Comparison of ENCODE assay signal across 8 cellular contexts in the genomic region with DNA sequence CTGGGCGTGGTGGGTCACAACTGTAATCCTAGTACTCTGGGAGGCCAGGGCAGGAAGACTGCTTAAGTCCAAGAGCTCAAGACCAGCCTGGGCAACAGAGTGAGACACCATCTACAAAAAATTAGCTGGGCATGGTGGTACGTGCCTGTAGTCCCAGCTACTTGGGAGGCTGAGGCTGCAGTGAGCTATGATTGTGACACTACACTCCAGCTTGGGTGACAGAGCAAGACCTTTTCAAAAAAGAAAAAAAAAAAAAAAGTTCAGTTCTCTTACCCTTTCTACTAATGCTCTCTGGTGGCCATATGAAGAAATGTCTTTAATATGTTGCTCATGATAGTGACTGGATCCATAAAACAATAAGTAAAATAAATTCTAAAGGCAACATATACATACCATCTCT. TPM values are rescaled to one million over a fixed set of nuclear protein-coding genes. Genes with fewer than 3 reads are reported as not detected.
DNase-seq lines count a peak whose midpoint lies in the region; ATAC-seq and TF ChIP-seq lines count a peak whose summit lies in the region.

No MANE protein-coding gene starts in this region.

- H3K36me3 Mint-ChIP-seq in endodermal cell (ENCODE audit: low read depth), result peaks cover 61% of the 10 kb centered on the region

- H3K4me1 ChIP-seq in endodermal cell (ENCODE audit: control insufficient read depth, insufficient read depth, low read length), result no peaks in the 10 kb centered on the region
- H3K4me1 ChIP-seq in right cardiac atrium (ENCODE audit: control insufficient read depth, insufficient read depth, low read length), result no peaks in the 10 kb centered on the region

- 92 to 95% methylated on average over 2 of the region's 2 CpGs for WGBS in endodermal cell (ENCODE audit: insufficient coverage in 1 of 2, insufficient read length in 1 of 2), 2 experiments
- 85% methylated on average over 2 of the region's 2 CpGs for WGBS in right cardiac atrium

- intact Hi-C loops in right cardiac atrium (cut with DNase I), result no loop called here

- H3K27me3 Mint-ChIP-seq in endodermal cell (ENCODE audit: insufficient read depth), result no peaks in the 10 kb centered on the region

- H3K9me3 ChIP-seq in endodermal cell (ENCODE audit: control insufficient read depth, low read length) (no peaks in the 10 kb centered on the region), right cardiac atrium (ENCODE audit: control insufficient read depth, low read length) (no peaks in the 10 kb centered on the region)

- DNase-seq in DMS53 treated with DMSO at 0.1 percent for 48 hours (lab: John Stamatoyannopoulos, UW; ENCODE audit: unreplicated experiment) (peak; percentile 51), HCEC 1CT (peak; percentile 58), NOMO-1 treated with DMSO at 0.1 percent for 48 hours (lab: John Stamatoyannopoulos, UW; ENCODE audit: unreplicated experiment) (peak; percentile 72), endodermal cell (no peak), germinal center (ENCODE audit: low spot score) (no peak), right cardiac atrium (no peak), GM19238 (ENCODE audit: insufficient read length, low spot score) (no peak)

- ATAC-seq in GM18517 (IDR thresholded peaks at IDR 0.05; ENCODE audit: unreplicated experiment) (no peak), right cardiac atrium (no peak)

- H3K27me3 ChIP-seq in endodermal cell (ENCODE audit: control insufficient read depth, insufficient read depth, low read length, poor library complexity, severe bottlenecking), result no peaks in the 10 kb centered on the region
- no peaks in the 10 kb centered on the region for H3K27me3 ChIP-seq in right cardiac atrium (ENCODE audit: control insufficient read depth, insufficient read depth)

- no peaks in the 10 kb centered on the region for H3K9me3 Mint-ChIP-seq in endodermal cell

- H3K36me3 ChIP-seq in endodermal cell (ENCODE audit: control insufficient read depth, insufficient read depth, low read length), result peaks cover 78% of the 10 kb centered on the region

- H3K9ac ChIP-seq in endodermal cell (ENCODE audit: extremely low read depth, low read length, poor library complexity, severe bottlenecking), result no peak overlapping the region

- no peaks in the 10 kb centered on the region for H3K4me1 Mint-ChIP-seq in endodermal cell

- peak; percentile 70 for TF ChIP-seq CTCF in endodermal cell (conservative IDR thresholded peaks at IDR 0.05)

- H3K4me3 Mint-ChIP-seq in endodermal cell, result no peak overlapping the region

- H3K4me3 ChIP-seq in endodermal cell (ENCODE audit: low read length) (no peak overlapping the region), right cardiac atrium (ENCODE audit: low read length) (no peak overlapping the region)

- H3K27ac ChIP-seq in endodermal cell (ENCODE audit: low read depth, low read length) (no peak overlapping the region), right cardiac atrium (ENCODE audit: low read length) (no peak overlapping the region)

- H3K27ac Mint-ChIP-seq in endodermal cell, result no peak overlapping the region

RNA-seq across cellular contexts. Expression of a gene that starts 14.9 kb away (rescaled TPM):
- 10 to 100 TPM; 16.0 to 16.3 TPM for total RNA-seq in endodermal cell
- 8.3 TPM for polyA plus RNA-seq in endodermal cell (2013, experiment 1 of 2)
- 9.6 TPM for polyA plus RNA-seq in endodermal cell (2013, experiment 2 of 2)
- 1 to 10 TPM; 2.7 to 3.5 (median 3.1) TPM for total RNA-seq in right cardiac atrium
- 1.7 TPM for polyA plus RNA-seq in right cardiac atrium

RNA-seq across cellular contexts. Expression of a gene that starts 15.0 kb away (rescaled TPM):
- total RNA-seq in endodermal cell, result 10 to 100 TPM; 20.9 to 23.7 TPM
- polyA plus RNA-seq in endodermal cell (2013, experiment 1 of 2), result 22.7 TPM
- polyA plus RNA-seq in endodermal cell (2013, experiment 2 of 2), result 22.9 TPM
- total RNA-seq in right cardiac atrium, result 10 to 100 TPM; 15.7 to 20.6 (median 19.7) TPM
- 20.7 TPM for polyA plus RNA-seq in right cardiac atrium

RNA-seq across cellular contexts. Expression of a gene that starts 29.3 kb away (rescaled TPM):
- total RNA-seq in endodermal cell (10 to 100 TPM; 16.3 to 24.6 TPM), right cardiac atrium (10 to 100 TPM in 2 of 4 donors, 1 to 10 TPM in 2; 9.3 to 12.5 (median 9.9) TPM)
- polyA plus RNA-seq in endodermal cell (2013, experiment 1 of 2), result 15.1 TPM
- polyA plus RNA-seq in endodermal cell (2013, experiment 2 of 2), result 15.9 TPM
- 6.4 TPM for polyA plus RNA-seq in right cardiac atrium

Comparison
In these comparisons a context has a peak if more than half of its experiments do, and no peak if none do; other contexts are left out.
1. DNase-seq: peak in DMS53 treated with DMSO at 0.1 percent for 48 hours (single experiment), HCEC 1CT (single experiment) and NOMO-1 treated with DMSO at 0.1 percent for 48 hours (single experiment); none in endodermal cell (single experiment), germinal center (single experiment), right cardiac atrium (0 of 3) and GM19238 (single experiment).